In the genomic region with DNA sequence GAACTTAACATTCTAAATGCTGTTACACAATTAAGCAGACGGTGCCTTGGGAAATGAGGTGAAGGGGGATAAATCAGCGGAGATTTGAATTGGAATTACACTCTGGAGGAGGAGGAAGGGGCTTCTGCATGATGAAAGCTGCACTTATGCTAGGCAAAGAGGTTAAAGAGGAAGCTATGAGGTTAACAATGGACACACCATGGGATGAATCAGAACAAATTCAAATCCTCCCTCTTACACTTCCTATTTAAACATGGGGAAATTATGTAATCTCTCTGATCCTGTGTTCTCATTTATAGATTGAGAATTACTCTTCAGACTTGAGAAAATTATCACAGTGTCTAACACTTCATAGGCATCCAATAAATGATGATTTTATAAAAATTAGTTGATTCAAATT, we compare ENCODE assay signal across 31 cellular contexts.
DNase-seq lines count a peak whose midpoint lies in the region; ATAC-seq and TF ChIP-seq lines count a peak whose summit lies in the region.
"Had no signal": no experiment of that assay in that cellular context is flagged by ENCODE, and none has a peak within 500 bp of the region (broad histone marks: within the 10 kb centered on the region; RNA-seq: fewer than 3 reads in every experiment).

No MANE protein-coding gene starts in this region.

- no peak overlapping the region for H3K9ac ChIP-seq in PC-3 (ENCODE audit: low read length)
- H3K9ac ChIP-seq in MM.1S (ENCODE audit: low read length), result no peak overlapping the region

- BruUV-seq in PC-3 (replicated peaks; lab: Mats Ljungman, UMichigan), result no TSS peak

- ATAC-seq in PC-3, result no peak
- ATAC-seq: naive thymus-derived CD8-positive, alpha-beta T cell; WTC11 had no signal

- H3K27ac ChIP-seq in PC-3 (ENCODE audit: low read length) (0 out of 2 replicates have a peak overlapping the region, but pooled peaks have one; percentile 13), ascending aorta (no peak overlapping the region), MM.1S (ENCODE audit: low read length) (no peak overlapping the region)
- H3K27ac ChIP-seq: SJSA1, tibial artery had no signal

- H3K79me2 ChIP-seq in PC-3 (ENCODE audit: low read length), result no peaks in the 10 kb centered on the region
- no peaks in the 10 kb centered on the region for H3K79me2 ChIP-seq in MM.1S (ENCODE audit: low read length)

- peaks cover 0 to 5% (median 2%) of the 10 kb centered on the region in 7 donors for H3K9me3 Mint-ChIP-seq in CD14-positive monocyte
- H3K9me3 Mint-ChIP-seq: activated CD4-positive, alpha-beta T cell treated with anti-CD3 and anti-CD28 coated beads, Interleukin-2, amount 10 ng/mL, durations not matched to agents 24 days and 14 days; naive thymus-derived CD8-positive, alpha-beta T cell had no signal

- peak overlapping the region in 1 of 2 donors; percentile 58 for H3K4me3 Mint-ChIP-seq in CD14-positive monocyte
- H3K4me3 Mint-ChIP-seq: activated CD4-positive, alpha-beta T cell treated with anti-CD3 and anti-CD28 coated beads, Interleukin-2, amount 10 ng/mL, durations not matched to agents 24 days and 14 days; activated naive CD8-positive, alpha-beta T cell; B cell; naive thymus-derived CD8-positive, alpha-beta T cell; WTC11 had no signal

- DNase-seq in CD14-positive monocyte (ENCODE audit: low spot score) (no peak), Kasumi-1 (lab: John Stamatoyannopoulos, UW) (peak; percentile 45 to 52), PC-3 (peak; percentile 32), fibroblast of mammary gland (ENCODE audit: low read depth) (peak; percentile 31), ascending aorta (ENCODE audit: low spot score in 2 of 2) (no peak), kidney tubule cell (ENCODE audit: low spot score) (no peak), head of caudate nucleus (no peak), MM.1S (no peak)
- DNase-seq: activated CD4-positive, alpha-beta T cell treated with anti-CD3 and anti-CD28 coated beads, Interleukin-2, amount 10 ng/mL, durations not matched to agents 24 days and 14 days; activated effector memory CD4-positive, alpha-beta T cell treated with Interleukin-2 at 50 U/mL for 16 hours; anterior cingulate cortex; effector memory CD4-positive, alpha-beta T cell; EL; erythroblast; foreskin fibroblast; islet precursor cell; naive thymus-derived CD8-positive, alpha-beta T cell; NCI-H1436 treated with DMSO at 0.1 percent for 48 hours; NCI-H2081 treated with DMSO at 0.1 percent for 48 hours; NCI-H226; NCI-H526 treated with DMSO at 0.1 percent for 48 hours; nucleus accumbens; stimulated activated CD4-positive, alpha-beta T cell treated with anti-CD3 and anti-CD28 coated beads, Interleukin-4, amount 100 ng/mL, for 4 hours; T-helper 1 cell; tibial artery had no signal

- intact Hi-C loops in CD14-positive monocyte (cut with micrococcal nuclease), result no loop called here
- intact Hi-C loops in PC-3 (cut with micrococcal nuclease), result no loop called here
- intact Hi-C loops in ascending aorta (cut with DNase I), result no loop called here
- intact Hi-C loops in head of caudate nucleus (cut with DNase I), result no loop called here

- H3K4me2 ChIP-seq in PC-3 (ENCODE audit: low read length) (no peak overlapping the region), MM.1S (ENCODE audit: low read depth, low read length) (no peak overlapping the region)

- H2AFZ ChIP-seq in PC-3 (ENCODE audit: low read length) (no peak overlapping the region), MM.1S (ENCODE audit: low read length) (no peak overlapping the region)

- H3K9me3 ChIP-seq in PC-3 (ENCODE audit: low read length) (no peaks in the 10 kb centered on the region), ascending aorta (no peaks in the 10 kb centered on the region), MM.1S (replicated peaks; ENCODE audit: insufficient read depth, low read length) (no peaks in the 10 kb centered on the region)
- H3K9me3 ChIP-seq: SJSA1, tibial artery had no signal

- POLR2A ChIA-PET in PC-3 (lab: Charles Lee; ENCODE audit: unreplicated experiment), result interaction anchor here (0.6 kb wide), 1 partner anchor 11 kb away, joined by 3 read pairs; no protein-coding TSS in a partner anchor

- CTCF ChIA-PET in PC-3 (lab: Charles Lee), result no interaction called here

- H3K4me1 ChIP-seq in PC-3 (ENCODE audit: insufficient read depth, low read length) (peaks cover 45% of the 10 kb centered on the region), ascending aorta (no peaks in the 10 kb centered on the region), MM.1S (ENCODE audit: low read length) (no peaks in the 10 kb centered on the region)

- H3K27me3 Mint-ChIP-seq in CD14-positive monocyte (ENCODE audit: low read depth in 3 of 3), result no peaks in the 10 kb centered on the region
- H3K27me3 Mint-ChIP-seq: B cell, progenitor cell of endocrine pancreas had no signal

- peak overlapping the region in 4 of 7 donors; percentile 37 to 89 (median 66) for H3K27ac Mint-ChIP-seq in CD14-positive monocyte
- H3K27ac Mint-ChIP-seq: activated CD4-positive, alpha-beta T cell treated with anti-CD3 and anti-CD28 coated beads, Interleukin-2, amount 10 ng/mL, durations not matched to agents 24 days and 14 days; activated naive CD8-positive, alpha-beta T cell; B cell; naive thymus-derived CD8-positive, alpha-beta T cell; progenitor cell of endocrine pancreas; WTC11 had no signal

- no peak overlapping the region for H3K4me3 ChIP-seq in PC-3 (ENCODE audit: low read length)
- no peak overlapping the region for H3K4me3 ChIP-seq in fibroblast of mammary gland (ENCODE audit: control insufficient read depth, low read depth, low read length)
- H3K4me3 ChIP-seq in ascending aorta, result no peak overlapping the region
- no peak overlapping the region for H3K4me3 ChIP-seq in MM.1S (ENCODE audit: low read length)
- H3K4me3 ChIP-seq: GM12878, SJSA1, tibial artery had no signal

- no peaks in the 10 kb centered on the region for H3K36me3 ChIP-seq in PC-3 (ENCODE audit: low read depth, low read length)
- H3K36me3 ChIP-seq in ascending aorta, result no peaks in the 10 kb centered on the region
- H3K36me3 ChIP-seq in MM.1S (replicated peaks; ENCODE audit: insufficient read depth, low read length), result no peaks in the 10 kb centered on the region
- H3K36me3 ChIP-seq: SJSA1, tibial artery had no signal

- H3K36me3 Mint-ChIP-seq in CD14-positive monocyte, result no peaks in the 10 kb centered on the region
- H3K36me3 Mint-ChIP-seq: activated naive CD8-positive, alpha-beta T cell; naive thymus-derived CD8-positive, alpha-beta T cell; WTC11 had no signal

- H4K20me1 ChIP-seq in PC-3 (ENCODE audit: low read length), result no peaks in the 10 kb centered on the region
- H4K20me1 ChIP-seq in MM.1S (ENCODE audit: insufficient read depth, low read length), result no peaks in the 10 kb centered on the region

- TF ChIP-seq CTCF in CD14-positive monocyte (IDR thresholded peaks at IDR 0.05) (no peak), PC-3 (conservative IDR thresholded peaks at IDR 0.05; ENCODE audit: low read depth, low read length) (no peak), fibroblast of mammary gland (conservative IDR thresholded peaks at IDR 0.05; ENCODE audit: control insufficient read depth, insufficient read depth, low read depth, low read length) (no peak), ascending aorta (IDR thresholded peaks at IDR 0.05) (no peak), MM.1S (IDR thresholded peaks at IDR 0.05; ENCODE audit: low read length) (no peak)

- H3K4me1 Mint-ChIP-seq in CD14-positive monocyte, result peaks cover 34% of the 10 kb centered on the region
- H3K4me1 Mint-ChIP-seq: activated CD4-positive, alpha-beta T cell treated with anti-CD3 and anti-CD28 coated beads, Interleukin-2, amount 10 ng/mL, durations not matched to agents 24 days and 14 days had no signal

- no peaks in the 10 kb centered on the region for H3K9me2 ChIP-seq in PC-3 (replicated peaks; ENCODE audit: low read length)
- H3K9me2 ChIP-seq in MM.1S (replicated peaks; ENCODE audit: insufficient read depth, low read length), result no peaks in the 10 kb centered on the region

- H3F3A ChIP-seq in PC-3 (ENCODE audit: low read length, unreplicated experiment) (no peaks in the 10 kb centered on the region), MM.1S (ENCODE audit: insufficient read depth, low read length) (no peaks in the 10 kb centered on the region)

- H3K27me3 ChIP-seq in PC-3 (ENCODE audit: low read length) (no peaks in the 10 kb centered on the region), ascending aorta (no peaks in the 10 kb centered on the region), MM.1S (replicated peaks; ENCODE audit: insufficient read depth, low read length) (no peaks in the 10 kb centered on the region)
- H3K27me3 ChIP-seq: SJSA1, tibial artery had no signal

Comparison
In these comparisons a context has a peak if more than half of its experiments do, and no peak if none do; other contexts are left out.
1. DNase-seq: peak in Kasumi-1 (2 of 2), PC-3 (single experiment) and fibroblast of mammary gland (single experiment); none in CD14-positive monocyte (single experiment), ascending aorta (0 of 2), kidney tubule cell (single experiment), head of caudate nucleus (0 of 42) and MM.1S (single experiment).